ENCODE assay signal across 8 cellular contexts in genomic region chr1:147670319-147671003, GRCh38.
DNase-seq lines count a peak whose midpoint lies in the region; ATAC-seq and FAIRE-seq lines count a peak whose summit lies in the region.

Gene ACP6, minus strand, starts transcription at chr1:147670524. Its CDS starts 476 bp downstream, at chr1:147670048.

- peak; percentile 45 for FAIRE-seq in islet of Langerhans (lab: Jason Lieb, UNC)

- peak; percentile 93 for DNase-seq in AG08395 (ENCODE audit: low spot score)
- peak; percentile 94 for DNase-seq in NCI-H2227 treated with DMSO at 0.1 percent for 48 hours (lab: John Stamatoyannopoulos, UW)
- peak; percentile 79 for DNase-seq in activated CD4-positive, CD25-positive, alpha-beta regulatory T cell treated with anti-CD3 and anti-CD28 coated beads, Interleukin-2, amount 50 U/mL, for 16 hours (ENCODE audit: low read depth, low spot score)
- peak; percentile 98 for DNase-seq in cerebellar cortex (ENCODE audit: low spot score)
- DNase-seq in stimulated activated CD4-positive, alpha-beta T cell treated with anti-CD3 and anti-CD28 coated beads, Interleukin-12 subunit alpha, Interleukin-12 subunit beta, amount 100 ng/mL, for 24 hours (ENCODE audit: low read depth in 2 of 2) = peak; percentile 78 to 90

- ATAC-seq in GM18909 (IDR thresholded peaks at IDR 0.05; ENCODE audit: poor library complexity, unreplicated experiment) (peak; percentile 96), HG03175 (IDR thresholded peaks at IDR 0.05; ENCODE audit: unreplicated experiment) (peak; percentile 96)

Comparison
In these comparisons a context has a peak if more than half of its experiments do, and no peak if none do; other contexts are left out.
1. Peak in every context shown above with its lines: DNase-seq and ATAC-seq.